ENCODE assay signal across 24 cellular contexts in the genomic region with DNA sequence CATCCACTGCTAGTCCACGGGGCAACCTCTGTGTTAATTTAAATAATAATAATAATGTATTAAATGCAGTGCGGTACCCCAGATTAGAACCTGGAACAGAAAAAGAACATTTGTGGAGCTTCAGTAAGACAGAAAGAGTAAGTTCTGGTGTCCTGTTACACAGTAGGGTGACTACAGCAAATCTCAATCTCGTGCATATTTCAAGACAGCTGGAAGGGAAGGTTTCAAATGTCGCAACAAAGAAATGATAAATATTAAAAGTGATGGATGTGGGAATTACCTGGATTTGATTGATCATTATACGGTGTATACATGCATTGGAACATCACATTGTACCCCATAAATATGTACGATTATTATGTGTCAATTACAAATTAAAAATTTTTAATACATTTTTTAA. TPM values are rescaled to one million over a fixed set of nuclear protein-coding genes. Genes with fewer than 3 reads are reported as not detected.
DNase-seq lines count a peak whose midpoint lies in the region; ATAC-seq and TF ChIP-seq lines count a peak whose summit lies in the region.
"Had no signal": no experiment of that assay in that cellular context is flagged by ENCODE, and none has a peak within 500 bp of the region (broad histone marks: within the 10 kb centered on the region; RNA-seq: fewer than 3 reads in every experiment).

No MANE protein-coding gene starts in this region.

- POLR2A ChIA-PET in activated naive CD8-positive, alpha-beta T cell treated with anti-CD3 and anti-CD28 coated beads, Interleukin-2, amount 10 ng/mL, durations not matched to agents 7 days and 5 days (lab: Charles Lee), result interaction anchor here (0.7 to 11.0 kb wide), 13 partner anchors 9 to 321 kb away, joined by 3 to 424 read pairs (median 26); a partner anchor contains a TSS

- peak overlapping the region; percentile 100 for H3K27ac Mint-ChIP-seq in activated naive CD8-positive, alpha-beta T cell treated with anti-CD3 and anti-CD28 coated beads, Interleukin-2, amount 10 ng/mL, durations not matched to agents 7 days and 5 days
- H3K27ac Mint-ChIP-seq in activated naive CD8-positive, alpha-beta T cell treated with anti-CD3 and anti-CD28 coated beads for 36 hours, result no peak overlapping the region
- H3K27ac Mint-ChIP-seq in immature natural killer cell, result peak overlapping the region in 3 of 6 donors; percentile 24 to 99 (median 99)
- H3K27ac Mint-ChIP-seq: H9 had no signal

- H3K27me3 Mint-ChIP-seq in activated naive CD8-positive, alpha-beta T cell treated with anti-CD3 and anti-CD28 coated beads, Interleukin-2, amount 10 ng/mL, durations not matched to agents 7 days and 5 days, result no peaks in the 10 kb centered on the region
- no peaks in the 10 kb centered on the region for H3K27me3 Mint-ChIP-seq in activated naive CD8-positive, alpha-beta T cell treated with anti-CD3 and anti-CD28 coated beads for 36 hours
- H3K27me3 Mint-ChIP-seq in immature natural killer cell (ENCODE audit: low read depth in 3 of 3), result peaks cover 15 to 29% (median 20%) of the 10 kb centered on the region in 3 donors
- H3K27me3 Mint-ChIP-seq: stimulated activated naive CD8-positive, alpha-beta T cell treated with anti-CD3 and anti-CD28 coated beads, Interleukin-15, Interleukin-2, amounts not matched to agents 100 ng/mL and 50 ng/mL, for 24 hours had no signal

- no peaks in the 10 kb centered on the region for H3K27me3 ChIP-seq in OCI-LY3 (ENCODE audit: low read depth, low read length)

- peaks cover 19% of the 10 kb centered on the region for H3K4me1 Mint-ChIP-seq in activated naive CD8-positive, alpha-beta T cell treated with anti-CD3 and anti-CD28 coated beads, Interleukin-2, amount 10 ng/mL, durations not matched to agents 7 days and 5 days
- peaks cover 29% of the 10 kb centered on the region for H3K4me1 Mint-ChIP-seq in activated naive CD8-positive, alpha-beta T cell treated with anti-CD3 and anti-CD28 coated beads for 36 hours
- peaks cover 41 to 42% of the 10 kb centered on the region in 2 donors for H3K4me1 Mint-ChIP-seq in immature natural killer cell

- H2AFZ ChIP-seq in OCI-LY3 (ENCODE audit: low read depth, low read length), result no peak overlapping the region

- H3K4me3 ChIP-seq in OCI-LY3 (ENCODE audit: low read length), result peak overlapping the region; percentile 94
- H3K4me3 ChIP-seq: tibial artery had no signal

- peak overlapping the region; percentile 100 for H3K4me3 Mint-ChIP-seq in activated naive CD8-positive, alpha-beta T cell treated with anti-CD3 and anti-CD28 coated beads, Interleukin-2, amount 10 ng/mL, durations not matched to agents 7 days and 5 days
- no peak overlapping the region for H3K4me3 Mint-ChIP-seq in activated naive CD8-positive, alpha-beta T cell treated with anti-CD3 and anti-CD28 coated beads for 36 hours
- H3K4me3 Mint-ChIP-seq in immature natural killer cell, result peak overlapping the region in 2 of 5 donors; percentile 33 to 35
- H3K4me3 Mint-ChIP-seq: H9 had no signal

- peaks cover 11% of the 10 kb centered on the region for H4K20me1 ChIP-seq in OCI-LY3 (ENCODE audit: insufficient read depth, low read length)

- H3K36me3 ChIP-seq in OCI-LY3 (replicated peaks; ENCODE audit: low read depth, low read length), result peaks cover 23% of the 10 kb centered on the region
- H3K36me3 ChIP-seq: tibial artery had no signal

- TF ChIP-seq CTCF in OCI-LY3 (IDR thresholded peaks at IDR 0.05; ENCODE audit: low read depth, low read length), result no peak

- H3K9me3 Mint-ChIP-seq in activated naive CD8-positive, alpha-beta T cell treated with anti-CD3 and anti-CD28 coated beads, Interleukin-2, amount 10 ng/mL, durations not matched to agents 7 days and 5 days, result no peaks in the 10 kb centered on the region
- no peaks in the 10 kb centered on the region for H3K9me3 Mint-ChIP-seq in activated naive CD8-positive, alpha-beta T cell treated with anti-CD3 and anti-CD28 coated beads for 36 hours
- H3K9me3 Mint-ChIP-seq in immature natural killer cell, result no peaks in the 10 kb centered on the region
- H3K9me3 Mint-ChIP-seq: H9; stimulated activated naive CD8-positive, alpha-beta T cell treated with anti-CD3 and anti-CD28 coated beads, Interleukin-15, Interleukin-2, amounts not matched to agents 100 ng/mL and 50 ng/mL, for 24 hours had no signal

- peaks cover 28% of the 10 kb centered on the region for H3K36me3 Mint-ChIP-seq in activated naive CD8-positive, alpha-beta T cell treated with anti-CD3 and anti-CD28 coated beads, Interleukin-2, amount 10 ng/mL, durations not matched to agents 7 days and 5 days
- peaks cover 28% of the 10 kb centered on the region for H3K36me3 Mint-ChIP-seq in activated naive CD8-positive, alpha-beta T cell treated with anti-CD3 and anti-CD28 coated beads for 36 hours
- peaks cover 0 to 12% (median 7%) of the 10 kb centered on the region in 3 donors for H3K36me3 Mint-ChIP-seq in immature natural killer cell

- H3K4me1 ChIP-seq in OCI-LY3 (ENCODE audit: low read length), result peaks cover 74% of the 10 kb centered on the region
- H3K4me1 ChIP-seq: tibial artery had no signal

- peak overlapping the region; percentile 99 for H3K9ac ChIP-seq in OCI-LY3 (ENCODE audit: low read length)

- H3K27ac ChIP-seq in OCI-LY3 (ENCODE audit: low read length), result peak overlapping the region; percentile 96
- H3K27ac ChIP-seq: tibial artery had no signal

- DNase-seq in activated naive CD8-positive, alpha-beta T cell treated with anti-CD3 and anti-CD28 coated beads, Interleukin-2, amount 10 ng/mL, durations not matched to agents 7 days and 5 days, result no peak
- DNase-seq in activated naive CD8-positive, alpha-beta T cell treated with anti-CD3 and anti-CD28 coated beads for 36 hours, result no peak
- DNase-seq in iris pigment epithelial cell (ENCODE audit: low read depth), result peak; percentile 53
- DNase-seq in immature natural killer cell, result no peak
- no peak for DNase-seq in stimulated activated naive CD4-positive, alpha-beta T cell (lab: John Stamatoyannopoulos, UW)
- no peak for DNase-seq in activated CD4-positive, alpha-beta T cell treated with anti-CD3 and anti-CD28 coated beads, Interleukin-2, amount 50 U/mL, for 1 hour
- DNase-seq: activated effector memory CD4-positive, alpha-beta T cell treated with Interleukin-2 at 50 U/mL for 16 hours; DMS 273 treated with DMSO at 0.1 percent for 48 hours; H9; KBM-7; kidney glomerular epithelial cell; NCI-H1092 treated with DMSO at 0.1 percent for 48 hours; NCI-H2081; NK-92 treated with Interleukin-12 subunit alpha and Interleukin-12 subunit beta, amount 100 ng/mL, for 24 hours; stimulated activated CD4-positive, alpha-beta T cell treated with anti-CD3 and anti-CD28 coated beads, Interleukin-4, amount 100 ng/mL, for 24 hours; tibial artery had no signal

- H3K4me2 ChIP-seq in OCI-LY3 (ENCODE audit: low read length), result peak overlapping the region; percentile 92

- no peak for ATAC-seq in activated naive CD8-positive, alpha-beta T cell treated with anti-CD3 and anti-CD28 coated beads, Interleukin-2, amount 10 ng/mL, durations not matched to agents 7 days and 5 days (ENCODE audit: low read depth)
- ATAC-seq in GM21381 (IDR thresholded peaks at IDR 0.05; ENCODE audit: unreplicated experiment), result no peak

- H3K79me2 ChIP-seq in OCI-LY3 (ENCODE audit: low read length), result peaks cover 36% of the 10 kb centered on the region

- H3K9me3 ChIP-seq in OCI-LY3 (ENCODE audit: insufficient read depth, low read length), result no peaks in the 10 kb centered on the region
- H3K9me3 ChIP-seq: tibial artery had no signal

RNA-seq across cellular contexts. Expression of a gene that starts 1.7 kb away (rescaled TPM):
- total RNA-seq in activated naive CD8-positive, alpha-beta T cell treated with anti-CD3 and anti-CD28 coated beads, Interleukin-2, amount 10 ng/mL, durations not matched to agents 7 days and 5 days, result 1,000 to 10,000 TPM in 1 of 2 experiments, 100 to 1,000 TPM in 1; 963 to 1,011 TPM
- 100 to 1,000 TPM; 518 to 528 TPM for total RNA-seq in activated naive CD8-positive, alpha-beta T cell treated with anti-CD3 and anti-CD28 coated beads for 36 hours
- polyA plus RNA-seq in immature natural killer cell, result 1,000 to 10,000 TPM in 2 of 3 donors, 100 to 1,000 TPM in 1; 962 to 1,843 (median 1,262) TPM

RNA-seq across cellular contexts. Expression of a gene that starts 33.5 kb away (rescaled TPM):
- total RNA-seq in activated naive CD8-positive, alpha-beta T cell treated with anti-CD3 and anti-CD28 coated beads, Interleukin-2, amount 10 ng/mL, durations not matched to agents 7 days and 5 days, result 10 to 100 TPM; 10.1 to 11.3 TPM
- 1 to 10 TPM; 7.1 to 7.4 TPM for total RNA-seq in activated naive CD8-positive, alpha-beta T cell treated with anti-CD3 and anti-CD28 coated beads for 36 hours
- polyA plus RNA-seq in immature natural killer cell, result not detected
- total RNA-seq: A673, glomerular endothelial cell, lung microvascular endothelial cell, NCI-H460 had no signal
- polyA plus RNA-seq: BJ had no signal

RNA-seq across cellular contexts. Expression of a gene that starts 36.6 kb away (rescaled TPM):
- 100 to 1,000 TPM; 149 to 157 TPM for total RNA-seq in activated naive CD8-positive, alpha-beta T cell treated with anti-CD3 and anti-CD28 coated beads, Interleukin-2, amount 10 ng/mL, durations not matched to agents 7 days and 5 days
- total RNA-seq in activated naive CD8-positive, alpha-beta T cell treated with anti-CD3 and anti-CD28 coated beads for 36 hours, result 10 to 100 TPM; 16.6 to 17.3 TPM
- 10 to 100 TPM; 42.5 to 95.4 (median 54.1) TPM for polyA plus RNA-seq in immature natural killer cell
- total RNA-seq: A673, H9, lung microvascular endothelial cell, NCI-H460 had no signal
- polyA plus RNA-seq: BJ had no signal

RNA-seq across cellular contexts. Expression of a gene that starts 57.7 kb away (rescaled TPM):
- 10 to 100 TPM; 15.2 to 15.7 TPM for total RNA-seq in activated naive CD8-positive, alpha-beta T cell treated with anti-CD3 and anti-CD28 coated beads, Interleukin-2, amount 10 ng/mL, durations not matched to agents 7 days and 5 days
- total RNA-seq in activated naive CD8-positive, alpha-beta T cell treated with anti-CD3 and anti-CD28 coated beads for 36 hours, result 1 to 10 TPM; 2.7 to 3.2 TPM
- 1 to 10 TPM in 2 of 3 donors, not detected in 1; 1.5 to 1.8 TPM for polyA plus RNA-seq in immature natural killer cell

Comparison
In these comparisons a context has a peak if more than half of its experiments do, and no peak if none do; other contexts are left out.
1. RNA of a gene that starts 36.6 kb away (total RNA-seq): 149 to 157 TPM in activated naive CD8-positive, alpha-beta T cell treated with anti-CD3 and anti-CD28 coated beads, Interleukin-2, amount 10 ng/mL, durations not matched to agents 7 days and 5 days; 16.6 to 17.3 TPM in activated naive CD8-positive, alpha-beta T cell treated with anti-CD3 and anti-CD28 coated beads for 36 hours; every median in the first group is over 4 times any median in the second.